ENCODE assay signal across 22 cellular contexts in the genomic region with DNA sequence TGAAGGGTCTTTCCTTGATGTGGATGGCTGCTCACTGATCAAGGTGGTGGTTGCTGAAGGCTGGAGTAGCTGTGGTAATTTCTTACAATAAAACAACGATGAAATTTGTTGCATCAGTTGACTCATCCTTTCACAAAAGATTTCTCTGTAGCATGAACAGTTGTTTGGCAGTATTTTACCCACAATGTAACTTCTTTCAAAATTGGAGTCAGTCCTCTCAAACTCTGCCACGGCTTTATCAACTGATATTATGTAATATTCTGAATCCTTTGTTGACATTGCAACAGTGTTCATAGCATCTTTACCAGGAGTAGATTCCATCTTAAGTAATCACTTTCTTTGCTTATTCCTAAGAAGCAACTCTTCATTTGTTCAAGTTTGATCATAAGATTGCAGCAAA.
DNase-seq lines count a peak whose midpoint lies in the region; ATAC-seq, FAIRE-seq and TF ChIP-seq lines count a peak whose summit lies in the region.
"Had no signal": no experiment of that assay in that cellular context is flagged by ENCODE, and none has a peak within 500 bp of the region (broad histone marks: within the 10 kb centered on the region; RNA-seq: fewer than 3 reads in every experiment).

No MANE protein-coding gene starts in this region.

- H3K4me3 ChIP-seq in A549 (no peak overlapping the region), HL-60 (replicated peaks; ENCODE audit: insufficient read depth, low read length) (no peak overlapping the region)
- H3K4me3 ChIP-seq: ascending aorta, heart right ventricle, lower lobe of right lung, neural progenitor cell, skin epidermis had no signal

- WGBS in A549 (ENCODE audit: missing lambda C conversion rate): 61% methylated on average over 2 of the region's 2 CpGs

- H3K4me1 ChIP-seq in A549: peaks cover 19% of the 10 kb centered on the region

- TF ChIP-seq POLR2A in A549 (IDR thresholded peaks at IDR 0.05; ENCODE audit: low read length): no peak

- FAIRE-seq in A549 (lab: Jason Lieb, UNC) (no peak), urothelium cell line (lab: Jason Lieb, UNC) (no peak), RCC 7860 (lab: Jason Lieb, UNC) (no peak)
- FAIRE-seq: A204.1, D721Med, HTR-8/SVneo had no signal

- ATAC-seq in A549: no peak
- ATAC-seq: activated T-helper 17 cell treated with anti-CD3 and anti-CD28 coated beads, Interleukin-2, amount 50 U/mL, for 72 hours had no signal

- CTCF ChIA-PET in A549 (lab: Yijun Ruan, JAX): interaction anchor here (0.8 kb wide), 1 partner anchor 9 kb away, joined by 3 read pairs; no protein-coding TSS in a partner anchor

- no peaks in the 10 kb centered on the region for H3K27me3 ChIP-seq in HL-60 (ENCODE audit: insufficient read depth, poor library complexity, severe bottlenecking)
- H3K27me3 ChIP-seq: ascending aorta, heart right ventricle, neural progenitor cell had no signal

- peak overlapping the region; percentile 34; the same call in 2 of the 3 replicates for H3K4me2 ChIP-seq in A549
- H3K4me2 ChIP-seq: neural progenitor cell had no signal

- no peaks in the 10 kb centered on the region for H3K9me3 ChIP-seq in A549
- H3K9me3 ChIP-seq: ascending aorta, lower lobe of right lung had no signal

- DNase-seq in A549 (ENCODE audit: low read depth in 1 of 2, low spot score in 1 of 2): peak in 1 of 2 experiments; percentile 14
- peak; percentile 16 to 79 for DNase-seq in HL-60 (ENCODE audit: low read depth in 1 of 2, low spot score in 1 of 2)
- DNase-seq in amniotic epithelial cell (ENCODE audit: low read depth): peak; percentile 91
- peak; percentile 28 for DNase-seq in glomerular visceral epithelial cell (ENCODE audit: extremely low spot score)
- DNase-seq in urothelium cell line (ENCODE audit: low spot score): no peak
- DNase-seq in NCI-H2227 treated with DMSO at 0.1 percent for 48 hours (lab: John Stamatoyannopoulos, UW): no peak
- no peak for DNase-seq in activated naive CD4-positive, alpha-beta T cell treated with anti-CD3 and anti-CD28 coated beads, Interleukin-2, amount 50 U/mL, for 16 hours
- DNase-seq in RCC 7860 (ENCODE audit: low spot score): no peak
- DNase-seq: activated CD4-positive, alpha-beta memory T cell treated with anti-CD3 and anti-CD28 coated beads for 36 hours; effector CD8-positive, alpha-beta T cell; heart right ventricle; lower lobe of right lung; substantia nigra; T1000 had no signal

- H3K27ac ChIP-seq in A549 (peak overlapping the region; percentile 26 to 38; a peak in 3 of 6 replicates), HL-60 (replicated peaks) (peak overlapping the region; percentile 13)
- H3K27ac ChIP-seq: ascending aorta, heart right ventricle, lower lobe of right lung, neural progenitor cell, RWPE1, skin epidermis had no signal

- POLR2A ChIA-PET in A549 (lab: Yijun Ruan, JAX): interaction anchor here (0.6 kb wide), 1 partner anchor 12 kb away, joined by 4 read pairs; no protein-coding TSS in a partner anchor

- peak in 1 of 2 experiments; percentile 18; a peak in 1 of 5 replicates for TF ChIP-seq RAD21 in A549 (conservative IDR thresholded peaks at IDR 0.05 in 1 of 2, IDR thresholded peaks at IDR 0.05 in 1 of 2)

- no peak for TF ChIP-seq EP300 in A549 (IDR thresholded peaks at IDR 0.05)

- TF ChIP-seq CTCF in A549 (IDR thresholded peaks at IDR 0.05): no peak
- no peak for TF ChIP-seq CTCF in HL-60 (IDR thresholded peaks at IDR 0.05; ENCODE audit: insufficient read depth, low read length)

TF ChIP-seq in A549, 52 proteins besides CTCF, POLR2A, EP300 and RAD21:
- TF ChIP-seq MAX (IDR thresholded peaks at IDR 0.05) (no peak), FOSL2 (IDR thresholded peaks at IDR 0.05) (no peak), FOSL2 (CRISPR knock-in tag; IDR thresholded peaks at IDR 0.05) (0 out of 2 replicates have a peak, but pooled peaks have one; percentile 17), ZC3H11A (IDR thresholded peaks at IDR 0.05) (no peak), ATOH8 (CRISPR knock-in tag; IDR thresholded peaks at IDR 0.05; ENCODE audit: low read depth) (no peak), ZNF302 (CRISPR knock-in tag; IDR thresholded peaks at IDR 0.05) (no peak), CEBPB (IDR thresholded peaks at IDR 0.05) (peak; percentile 23 to 71; a peak in 3 of 4 replicates), FOSB (CRISPR knock-in tag; IDR thresholded peaks at IDR 0.05) (no peak), HDAC2 (IDR thresholded peaks at IDR 0.05) (no peak), JUNB (IDR thresholded peaks at IDR 0.05) (peak; percentile 52; the same call in 1 of the 2 replicates), HES2 (IDR thresholded peaks at IDR 0.05) (0 out of 2 replicates have a peak, but pooled peaks have one; percentile 25)
- TF ChIP-seq, protein P1, sequence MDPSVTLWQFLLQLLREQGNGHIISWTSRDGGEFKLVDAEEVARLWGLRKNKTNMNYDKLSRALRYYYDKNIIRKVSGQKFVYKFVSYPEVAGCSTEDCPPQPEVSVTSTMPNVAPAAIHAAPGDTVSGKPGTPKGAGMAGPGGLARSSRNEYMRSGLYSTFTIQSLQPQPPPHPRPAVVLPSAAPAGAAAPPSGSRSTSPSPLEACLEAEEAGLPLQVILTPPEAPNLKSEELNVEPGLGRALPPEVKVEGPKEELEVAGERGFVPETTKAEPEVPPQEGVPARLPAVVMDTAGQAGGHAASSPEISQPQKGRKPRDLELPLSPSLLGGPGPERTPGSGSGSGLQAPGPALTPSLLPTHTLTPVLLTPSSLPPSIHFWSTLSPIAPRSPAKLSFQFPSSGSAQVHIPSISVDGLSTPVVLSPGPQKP (IDR thresholded peaks at IDR 0.05; ENCODE audit: low read depth, low read length): no peak

Comparison
In these comparisons a context has a peak if more than half of its experiments do, and no peak if none do; other contexts are left out.
1. DNase-seq: peak in HL-60 (2 of 2), amniotic epithelial cell (single experiment) and glomerular visceral epithelial cell (single experiment); none in urothelium cell line (single experiment), NCI-H2227 treated with DMSO at 0.1 percent for 48 hours (single experiment), activated naive CD4-positive, alpha-beta T cell treated with anti-CD3 and anti-CD28 coated beads, Interleukin-2, amount 50 U/mL, for 16 hours (single experiment) and RCC 7860 (single experiment).